In the genomic region with DNA sequence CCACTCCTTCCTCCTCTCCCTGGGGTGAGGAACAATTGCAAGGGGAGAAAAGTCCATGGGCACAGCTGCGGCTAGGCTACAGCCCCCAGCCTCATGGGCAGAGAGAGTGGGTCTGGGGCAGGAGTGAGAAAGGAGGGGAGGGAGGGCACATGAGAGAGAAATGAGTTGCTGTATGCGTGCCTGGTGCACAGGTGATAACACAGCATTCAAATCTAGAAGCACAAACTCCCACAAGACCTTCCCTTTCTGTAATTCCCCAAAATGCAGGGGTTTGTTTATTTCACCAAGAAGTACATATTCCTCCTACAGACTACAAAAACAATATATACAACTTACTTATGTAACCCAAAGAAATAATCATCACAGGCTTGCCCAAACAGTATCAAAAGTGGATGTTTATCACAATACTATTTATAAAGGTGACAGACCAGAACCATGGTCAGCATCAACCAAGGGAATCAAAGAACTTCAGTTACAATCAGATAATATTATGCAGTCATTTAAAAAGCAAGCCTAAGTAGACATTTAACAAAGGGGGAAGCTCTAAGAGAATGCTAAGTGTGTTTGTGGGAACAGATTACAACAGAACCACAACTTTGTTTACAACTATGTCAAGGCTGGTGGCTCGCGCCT, we compare ENCODE assay signal across 16 cellular contexts. TPM values are rescaled to one million over a fixed set of nuclear protein-coding genes. Genes with fewer than 3 reads are reported as not detected.
DNase-seq lines count a peak whose midpoint lies in the region; ATAC-seq, FAIRE-seq and TF ChIP-seq lines count a peak whose summit lies in the region.
"Had no signal": no experiment of that assay in that cellular context is flagged by ENCODE, and none has a peak within 500 bp of the region (broad histone marks: within the 10 kb centered on the region; RNA-seq: fewer than 3 reads in every experiment).

No MANE protein-coding gene starts in this region.

- ATAC-seq in stimulated activated naive CD8-positive, alpha-beta T cell treated with anti-CD3 and anti-CD28 coated beads, Interleukin-15, amount 100 ng/mL, for 72 hours: no peak
- ATAC-seq in HG03196 (IDR thresholded peaks at IDR 0.05; ENCODE audit: unreplicated experiment): no peak
- ATAC-seq: right lobe of liver had no signal

- H3K4me1 ChIP-seq in esophagus squamous epithelium (peaks cover 4 to 80% (median 19%) of the 10 kb centered on the region in 3 donors), mesendoderm (ENCODE audit: control insufficient read depth, low read depth, low read length) (no peaks in the 10 kb centered on the region)
- H3K4me1 ChIP-seq: neural progenitor cell had no signal

- no peak overlapping the region for H3K4ac ChIP-seq in mesendoderm (ENCODE audit: low read depth, low read length)

- no peaks in the 10 kb centered on the region for H3K9me3 ChIP-seq in esophagus squamous epithelium
- H3K9me3 ChIP-seq: right lobe of liver, suprapubic skin had no signal

- H3K4me3 ChIP-seq in esophagus squamous epithelium (no peak overlapping the region), mesendoderm (ENCODE audit: low read length) (no peak overlapping the region)
- H3K4me3 ChIP-seq: neural progenitor cell, right lobe of liver, suprapubic skin had no signal

- in situ Hi-C loops in KBM-7 (cut with MboI; ENCODE audit: low pct_unique_long_range_greater_than_20kb, low sequenced_read_pairs): no loop called here

- H3K4me2 ChIP-seq in mesendoderm (ENCODE audit: low read length): no peak overlapping the region
- H3K4me2 ChIP-seq: neural progenitor cell had no signal

- H4K5ac ChIP-seq in mesendoderm (ENCODE audit: low read length): no peak overlapping the region

- DNase-seq in GM18507 (ENCODE audit: extremely low spot score, insufficient read length, low read depth): no peak
- peak; percentile 5 for DNase-seq in OCI-M1 (lab: John Stamatoyannopoulos, UW)
- no peak for DNase-seq in esophagus squamous epithelium (lab: John Stamatoyannopoulos, UW)
- no peak for DNase-seq in stimulated activated naive CD8-positive, alpha-beta T cell treated with anti-CD3 and anti-CD28 coated beads, Interleukin-15, amount 100 ng/mL, for 72 hours
- no peak for DNase-seq in mesendoderm
- no peak for DNase-seq in KBM-7
- DNase-seq: cortex of kidney, Kasumi-1, mesenchymal stem cell, NCI-H748 treated with DMSO at 0.1 percent for 48 hours, right lobe of liver had no signal

- no peaks in the 10 kb centered on the region for H3K36me3 ChIP-seq in esophagus squamous epithelium
- H3K36me3 ChIP-seq in mesendoderm (ENCODE audit: control insufficient read depth, insufficient read depth, low read length): no peaks in the 10 kb centered on the region
- H3K36me3 ChIP-seq: neural progenitor cell, right lobe of liver, suprapubic skin had no signal

- no peak overlapping the region for H2BK15ac ChIP-seq in mesendoderm (replicated peaks; ENCODE audit: low read depth)

- 77 to 79% methylated on average over 3 to 4 of the region's 4 CpGs for WGBS in esophagus squamous epithelium, 2 donors
- WGBS in mesendoderm (ENCODE audit: extremely low coverage, insufficient coverage, low lambda C conversion rate): no CpG with 5 or more reads among the region's 4 CpGs

- H3K27me3 Mint-ChIP-seq in stimulated activated naive CD8-positive, alpha-beta T cell treated with anti-CD3 and anti-CD28 coated beads, Interleukin-15, amount 100 ng/mL, for 72 hours: no peaks in the 10 kb centered on the region

- peaks cover 86% of the 10 kb centered on the region for H3K4me1 Mint-ChIP-seq in stimulated activated naive CD8-positive, alpha-beta T cell treated with anti-CD3 and anti-CD28 coated beads, Interleukin-15, amount 100 ng/mL, for 72 hours

- H4K8ac ChIP-seq in mesendoderm (ENCODE audit: low read depth, low read length): no peak overlapping the region

- no peak for TF ChIP-seq POLR2A in esophagus squamous epithelium (IDR thresholded peaks at IDR 0.05)

- H3K27me3 ChIP-seq in esophagus squamous epithelium (no peaks in the 10 kb centered on the region), mesendoderm (ENCODE audit: insufficient read depth, low read length, poor library complexity) (no peaks in the 10 kb centered on the region)
- H3K27me3 ChIP-seq: neural progenitor cell, right lobe of liver, suprapubic skin had no signal

- H3K27ac ChIP-seq in esophagus squamous epithelium (peak overlapping the region in 3 of 4 donors; percentile 4 to 29 (median 23)), mesendoderm (ENCODE audit: low read depth, low read length) (no peak overlapping the region)
- H3K27ac ChIP-seq: neural progenitor cell, right lobe of liver, suprapubic skin had no signal

- H2BK5ac ChIP-seq in mesendoderm (ENCODE audit: low read length): no peak overlapping the region

- no peak overlapping the region for H3K18ac ChIP-seq in mesendoderm (ENCODE audit: low read length)

- no peak overlapping the region for H2BK120ac ChIP-seq in mesendoderm (ENCODE audit: low read depth, low read length)

- H3K23ac ChIP-seq in mesendoderm (ENCODE audit: low read length): no peak overlapping the region

- intact Hi-C loops in esophagus squamous epithelium (cut with DNase I): no loop called here

- no peak overlapping the region for H2AK5ac ChIP-seq in mesendoderm (ENCODE audit: low read length)

- peak overlapping the region; percentile 41 to 69 for H3K27ac Mint-ChIP-seq in stimulated activated naive CD8-positive, alpha-beta T cell treated with anti-CD3 and anti-CD28 coated beads, Interleukin-15, amount 100 ng/mL, for 72 hours
- H3K27ac Mint-ChIP-seq: neural progenitor cell had no signal

- H3K9ac ChIP-seq in mesendoderm (ENCODE audit: low read length): no peak overlapping the region
- H3K9ac ChIP-seq: neural progenitor cell had no signal

- peaks cover 4% of the 10 kb centered on the region for H3K79me1 ChIP-seq in mesendoderm (ENCODE audit: low read length)

- FAIRE-seq in GM18507 (lab: Jason Lieb, UNC): peak; percentile 75
- FAIRE-seq: islet of Langerhans, TTC549 had no signal

- H3K4me3 Mint-ChIP-seq in stimulated activated naive CD8-positive, alpha-beta T cell treated with anti-CD3 and anti-CD28 coated beads, Interleukin-15, amount 100 ng/mL, for 72 hours: peak overlapping the region; percentile 6 to 37
- H3K4me3 Mint-ChIP-seq: neural progenitor cell had no signal

- no peak for TF ChIP-seq CTCF in esophagus squamous epithelium (IDR thresholded peaks at IDR 0.05)

- no peaks in the 10 kb centered on the region for H3K79me2 ChIP-seq in mesendoderm (ENCODE audit: control insufficient read depth, insufficient read depth, low read length)

- H3K56ac ChIP-seq in mesendoderm (ENCODE audit: low read length): no peak overlapping the region

- no peaks in the 10 kb centered on the region for H3K9me3 Mint-ChIP-seq in stimulated activated naive CD8-positive, alpha-beta T cell treated with anti-CD3 and anti-CD28 coated beads, Interleukin-15, amount 100 ng/mL, for 72 hours
- H3K9me3 Mint-ChIP-seq: neural progenitor cell had no signal

RNA-seq across cellular contexts. Expression of a gene that starts 54.2 kb away (rescaled TPM):
- 10 to 100 TPM; 14.2 to 34.5 (median 25.8) TPM for total RNA-seq in esophagus squamous epithelium
- 33.1 TPM for polyA plus RNA-seq in mesendoderm (2013, experiment 1 of 2)
- 33.6 TPM for polyA plus RNA-seq in mesendoderm (2013, experiment 2 of 2)
